In genomic region chr9:34633851-34634550, GRCh38 we compare ENCODE assay signal across 8 cellular contexts. TPM values are rescaled to one million over a fixed set of nuclear protein-coding genes. Genes with fewer than 3 reads are reported as not detected.
A peak's percentile ranks its signal among the peaks of the same experiment; 100 is the strongest.
DNase-seq lines count a peak whose midpoint lies in the region; ATAC-seq and TF ChIP-seq lines count a peak whose summit lies in the region.

No MANE protein-coding gene starts in this region.

- peaks cover 10% of the 10 kb centered on the region for H3K36me3 Mint-ChIP-seq in activated T-cell treated with anti-CD3 and anti-CD28 coated beads, Interleukin-2, amount 50 U/mL, for 4 hours (ENCODE audit: insufficient read depth)
- H3K36me3 Mint-ChIP-seq in neural progenitor cell, result peaks cover 2% of the 10 kb centered on the region

- H3K27ac ChIP-seq in neural progenitor cell (no peak overlapping the region), thyroid gland (no peak overlapping the region)

- TF ChIP-seq CTCF in fibroblast of mammary gland (conservative IDR thresholded peaks at IDR 0.05; ENCODE audit: control insufficient read depth, insufficient read depth, low read depth, low read length) (peak; percentile 87), neural progenitor cell (IDR thresholded peaks at IDR 0.05) (peak; percentile 92), thyroid gland (IDR thresholded peaks at IDR 0.05) (peak; percentile 43 to 88 (median 72))

- no peaks in the 10 kb centered on the region for H3K9me3 Mint-ChIP-seq in activated T-cell treated with anti-CD3 and anti-CD28 coated beads, Interleukin-2, amount 50 U/mL, for 4 hours
- peaks cover 2% of the 10 kb centered on the region for H3K9me3 Mint-ChIP-seq in neural progenitor cell

- H3F3A ChIP-seq in neural progenitor cell (ENCODE audit: low read depth), result peaks cover 43% of the 10 kb centered on the region

- in situ Hi-C loops in G401 (cut with HindIII; ENCODE audit: low sequenced_read_pairs), result no loop called here

- H3K4me1 ChIP-seq in neural progenitor cell (peaks cover 35% of the 10 kb centered on the region), thyroid gland (peaks cover 16 to 22% of the 10 kb centered on the region in 2 donors)

- no peak overlapping the region for H3K27ac Mint-ChIP-seq in neural progenitor cell

- intact Hi-C loops in thyroid gland (cut with DNase I), result loop anchor here (10.0 kb wide), 1 partner anchor 71 kb away; no protein-coding TSS in a partner anchor

- DNase-seq in G401 (ENCODE audit: low spot score) (peak; percentile 88), HT1080 (ENCODE audit: low read depth) (peak; percentile 53), OCI-M1 (lab: John Stamatoyannopoulos, UW) (peak; percentile 80), fibroblast of mammary gland (ENCODE audit: low read depth) (peak; percentile 65), neural progenitor cell (ENCODE audit: low spot score) (peak; percentile 84), thyroid gland (peak; percentile 61 to 68)
- DNase-seq in activated T-cell treated with anti-CD3 and anti-CD28 coated beads, Interleukin-2, amount 50 U/mL, for 4 hours, result peak; percentile 73

- ATAC-seq in activated T-cell treated with anti-CD3 and anti-CD28 coated beads, Interleukin-2, amount 50 U/mL, for 4 hours, result peak; percentile 16 to 24
- no peak for ATAC-seq in GM21367 (IDR thresholded peaks at IDR 0.05; ENCODE audit: unreplicated experiment)

- H3K36me3 ChIP-seq in neural progenitor cell (no peaks in the 10 kb centered on the region), thyroid gland (no peaks in the 10 kb centered on the region)

- H3K9me3 ChIP-seq in neural progenitor cell (ENCODE audit: low read depth), result no peaks in the 10 kb centered on the region
- H3K9me3 ChIP-seq in thyroid gland, result no peaks in the 10 kb centered on the region

- no peak for TF ChIP-seq POLR2A in thyroid gland (IDR thresholded peaks at IDR 0.05)

- H3K79me2 ChIP-seq in neural progenitor cell (ENCODE audit: low read depth), result peaks cover 15% of the 10 kb centered on the region

- H3K4me3 Mint-ChIP-seq in activated T-cell treated with anti-CD3 and anti-CD28 coated beads, Interleukin-2, amount 50 U/mL, for 4 hours, result peak overlapping the region; percentile 11
- H3K4me3 Mint-ChIP-seq in neural progenitor cell, result peak overlapping the region; percentile 41

- WGBS in thyroid gland, 2 donors, result 11 to 16% methylated on average over 3 of the region's 3 CpGs

- H4K20me1 ChIP-seq in neural progenitor cell (ENCODE audit: low read depth), result peaks cover 17% of the 10 kb centered on the region

- H3K4me1 Mint-ChIP-seq in activated T-cell treated with anti-CD3 and anti-CD28 coated beads, Interleukin-2, amount 50 U/mL, for 4 hours (ENCODE audit: low read depth), result peaks cover 45% of the 10 kb centered on the region
- peaks cover 32% of the 10 kb centered on the region for H3K4me1 Mint-ChIP-seq in neural progenitor cell

- H3K4me3 ChIP-seq in fibroblast of mammary gland (ENCODE audit: control insufficient read depth, low read depth, low read length) (no peak overlapping the region), neural progenitor cell (no peak overlapping the region), thyroid gland (replicated peaks in 1 of 3) (no peak overlapping the region)

- H3K27me3 ChIP-seq in neural progenitor cell (peaks cover 40% of the 10 kb centered on the region), thyroid gland (no peaks in the 10 kb centered on the region)

- H3K27me3 Mint-ChIP-seq in activated T-cell treated with anti-CD3 and anti-CD28 coated beads, Interleukin-2, amount 50 U/mL, for 4 hours (ENCODE audit: low read depth), result peaks cover 16% of the 10 kb centered on the region
- peaks cover 25% of the 10 kb centered on the region for H3K27me3 Mint-ChIP-seq in neural progenitor cell (ENCODE audit: insufficient read depth, low read depth)

- H3K9ac ChIP-seq in neural progenitor cell, result no peak overlapping the region

- peak overlapping the region; percentile 61 for H3K4me2 ChIP-seq in neural progenitor cell

- H2AFZ ChIP-seq in neural progenitor cell (replicated peaks), result no peak overlapping the region

RNA-seq across cellular contexts. Expression of gene SIGMAR1, which starts 3.6 kb away (rescaled TPM):
- total RNA-seq in G401 (2014; rRNA removed; shearing (Covaris generic)), result 193 and 208 TPM in 2 replicates
- 142 and 178 TPM in 2 replicates for total RNA-seq in HT1080 (2014; rRNA removed; shearing (Covaris generic))
- 189 and 210 TPM in 2 replicates for polyA plus RNA-seq in HT1080 (2015; cell fraction: cytosol; rRNA removed)
- 79.7 and 88.6 TPM in 2 replicates for polyA plus RNA-seq in HT1080 (2015; cell fraction: nucleus; rRNA removed)
- 100 to 1,000 TPM; 120 to 128 (median 123) TPM for total RNA-seq in activated T-cell treated with anti-CD3 and anti-CD28 coated beads, Interleukin-2, amount 50 U/mL, for 4 hours
- total RNA-seq in neural progenitor cell (ENCODE audit: low replicate concordance) (37.8 and 108 TPM in 2 replicates), thyroid gland (10 to 100 TPM; 48.6 to 89.7 (median 76.6) TPM)

RNA-seq across cellular contexts. Expression of gene ARID3C, which starts 5.1 kb away (rescaled TPM):
- 1.5 TPM in 1 of 2 replicates, not detected in the other for total RNA-seq in G401 (2014; rRNA removed; shearing (Covaris generic))
- total RNA-seq in HT1080 (2014; rRNA removed; shearing (Covaris generic)), result not detected in 2 replicates
- polyA plus RNA-seq in HT1080 (2015; cell fraction: cytosol; rRNA removed), result not detected in 2 replicates
- polyA plus RNA-seq in HT1080 (2015; cell fraction: nucleus; rRNA removed), result not detected in 2 replicates
- not detected for total RNA-seq in activated T-cell treated with anti-CD3 and anti-CD28 coated beads, Interleukin-2, amount 50 U/mL, for 4 hours
- 4.7 and 5.3 TPM in 2 replicates for total RNA-seq in neural progenitor cell (ENCODE audit: low replicate concordance)
- not detected for total RNA-seq in thyroid gland

RNA-seq across cellular contexts. Expression of gene GALT, which starts 12.5 kb away (rescaled TPM):
- 41.6 and 51.2 TPM in 2 replicates for total RNA-seq in G401 (2014; rRNA removed; shearing (Covaris generic))
- total RNA-seq in HT1080 (2014; rRNA removed; shearing (Covaris generic)), result 11.2 and 15.0 TPM in 2 replicates
- 8.5 and 10.6 TPM in 2 replicates for polyA plus RNA-seq in HT1080 (2015; cell fraction: cytosol; rRNA removed)
- 67.3 and 83.4 TPM in 2 replicates for polyA plus RNA-seq in HT1080 (2015; cell fraction: nucleus; rRNA removed)
- total RNA-seq in activated T-cell treated with anti-CD3 and anti-CD28 coated beads, Interleukin-2, amount 50 U/mL, for 4 hours, result 10 to 100 TPM; 29.8 to 37.7 (median 30.3) TPM
- total RNA-seq in neural progenitor cell (ENCODE audit: low replicate concordance) (32.1 and 43.7 TPM in 2 replicates), thyroid gland (10 to 100 TPM; 48.7 to 76.5 (median 57.1) TPM)

RNA-seq across cellular contexts. Expression of gene DCTN3, which starts 13.7 kb away (rescaled TPM):
- 105 and 160 TPM in 2 replicates for total RNA-seq in G401 (2014; rRNA removed; shearing (Covaris generic))
- total RNA-seq in HT1080 (2014; rRNA removed; shearing (Covaris generic)), result 104 and 105 TPM in 2 replicates
- 76.5 and 101 TPM in 2 replicates for polyA plus RNA-seq in HT1080 (2015; cell fraction: cytosol; rRNA removed)
- 52.5 and 66.9 TPM in 2 replicates for polyA plus RNA-seq in HT1080 (2015; cell fraction: nucleus; rRNA removed)
- 10 to 100 TPM; 58.8 to 69.2 (median 64.2) TPM for total RNA-seq in activated T-cell treated with anti-CD3 and anti-CD28 coated beads, Interleukin-2, amount 50 U/mL, for 4 hours
- total RNA-seq in neural progenitor cell (ENCODE audit: low replicate concordance) (45.6 and 98.3 TPM in 2 replicates), thyroid gland (100 to 1,000 TPM in 2 of 4 donors, 10 to 100 TPM in 2; 54.6 to 140 (median 89.2) TPM)

RNA-seq across cellular contexts. Expression of gene IL11RA, which starts 18.0 kb away (rescaled TPM):
- 6.9 and 9.8 TPM in 2 replicates for total RNA-seq in G401 (2014; rRNA removed; shearing (Covaris generic))
- total RNA-seq in HT1080 (2014; rRNA removed; shearing (Covaris generic)), result 4.8 and 6.2 TPM in 2 replicates
- polyA plus RNA-seq in HT1080 (2015; cell fraction: cytosol; rRNA removed), result 4.5 TPM in 2 replicates
- 12.8 and 15.5 TPM in 2 replicates for polyA plus RNA-seq in HT1080 (2015; cell fraction: nucleus; rRNA removed)
- 10 to 100 TPM in 1 of 3 donors, 1 to 10 TPM in 2; 7.7 to 10.4 (median 8.8) TPM for total RNA-seq in activated T-cell treated with anti-CD3 and anti-CD28 coated beads, Interleukin-2, amount 50 U/mL, for 4 hours
- 11.4 and 12.7 TPM in 2 replicates for total RNA-seq in neural progenitor cell (ENCODE audit: low replicate concordance)
- 10 to 100 TPM; 43.8 to 89.9 (median 56.5) TPM for total RNA-seq in thyroid gland
